17 cellular contexts compared by ENCODE assay signal in genomic region chr5:67200809-67201562, GRCh38. TPM values are rescaled to one million over a fixed set of nuclear protein-coding genes. Genes with fewer than 3 reads are reported as not detected.
DNase-seq lines count a peak whose midpoint lies in the region; ATAC-seq and TF ChIP-seq lines count a peak whose summit lies in the region.
"Had no signal": no experiment of that assay in that cellular context is flagged by ENCODE, and none has a peak within 500 bp of the region (broad histone marks: within the 10 kb centered on the region; RNA-seq: fewer than 3 reads in every experiment).

No MANE protein-coding gene starts in this region.

- no peak overlapping the region for H3K9ac ChIP-seq in endodermal cell (ENCODE audit: extremely low read depth, low read length, poor library complexity, severe bottlenecking)

- peaks cover 6% of the 10 kb centered on the region for H3K9me3 Mint-ChIP-seq in CD8-positive, alpha-beta T cell
- peaks cover 16% of the 10 kb centered on the region for H3K9me3 Mint-ChIP-seq in activated T-helper 1 cell treated with anti-CD3 and anti-CD28 coated beads, Interleukin-12 subunit alpha, Interleukin-12 subunit beta, Interleukin-2, Interleukin-4 antibody, amounts not matched to agents 30 ng/mL and 10 ng/mL and 1 ng/mL, durations not matched to agents 14 hours and 24 hours and 36 hours
- H3K9me3 Mint-ChIP-seq in endodermal cell, result peaks cover 9% of the 10 kb centered on the region

- H3K27ac Mint-ChIP-seq in CD8-positive, alpha-beta T cell, result peak overlapping the region; percentile 52
- H3K27ac Mint-ChIP-seq in activated T-helper 1 cell treated with anti-CD3 and anti-CD28 coated beads, Interleukin-12 subunit alpha, Interleukin-12 subunit beta, Interleukin-2, Interleukin-4 antibody, amounts not matched to agents 30 ng/mL and 10 ng/mL and 1 ng/mL, durations not matched to agents 14 hours and 24 hours and 36 hours, result peak overlapping the region; percentile 50
- H3K27ac Mint-ChIP-seq in endodermal cell, result no peak overlapping the region
- H3K27ac Mint-ChIP-seq: nephron progenitor cell had no signal

- no peak for TF ChIP-seq CTCF in CD8-positive, alpha-beta T cell (IDR thresholded peaks at IDR 0.05)
- TF ChIP-seq CTCF in endodermal cell (conservative IDR thresholded peaks at IDR 0.05) (no peak), heart left ventricle (IDR thresholded peaks at IDR 0.05) (no peak)

- no peak overlapping the region for H3K4me3 ChIP-seq in CD8-positive, alpha-beta T cell (ENCODE audit: low read depth, low read length)
- H3K4me3 ChIP-seq in endodermal cell (ENCODE audit: low read length) (no peak overlapping the region), heart left ventricle (no peak overlapping the region)
- H3K4me3 ChIP-seq: lower lobe of right lung, SJCRH30, tibial nerve had no signal

- H3K27me3 Mint-ChIP-seq in CD8-positive, alpha-beta T cell (ENCODE audit: low read depth), result no peaks in the 10 kb centered on the region
- H3K27me3 Mint-ChIP-seq in activated T-helper 1 cell treated with anti-CD3 and anti-CD28 coated beads, Interleukin-12 subunit alpha, Interleukin-12 subunit beta, Interleukin-2, Interleukin-4 antibody, amounts not matched to agents 30 ng/mL and 10 ng/mL and 1 ng/mL, durations not matched to agents 14 hours and 24 hours and 36 hours (ENCODE audit: insufficient read depth), result no peaks in the 10 kb centered on the region
- H3K27me3 Mint-ChIP-seq in endodermal cell (ENCODE audit: insufficient read depth), result no peaks in the 10 kb centered on the region

- H3K4me1 ChIP-seq in CD8-positive, alpha-beta T cell (ENCODE audit: insufficient read depth, low read length), result peaks cover 58% of the 10 kb centered on the region
- H3K4me1 ChIP-seq in endodermal cell (ENCODE audit: control insufficient read depth, insufficient read depth, low read length) (no peaks in the 10 kb centered on the region), heart left ventricle (peaks cover 0 to 75% (median 9%) of the 10 kb centered on the region in 12 donors)
- H3K4me1 ChIP-seq: SJCRH30 had no signal

- ATAC-seq in CD8-positive, alpha-beta T cell, result peak; percentile 42
- ATAC-seq in GM18511 (IDR thresholded peaks at IDR 0.05; ENCODE audit: unreplicated experiment), result peak; percentile 32
- peak; percentile 30 for ATAC-seq in HG02798 (IDR thresholded peaks at IDR 0.05; ENCODE audit: poor library complexity, unreplicated experiment)
- no peak for ATAC-seq in heart left ventricle
- ATAC-seq: HCT116, lower lobe of right lung had no signal

- H3K36me3 ChIP-seq in CD8-positive, alpha-beta T cell (ENCODE audit: insufficient read depth, low read length), result no peaks in the 10 kb centered on the region
- no peaks in the 10 kb centered on the region for H3K36me3 ChIP-seq in endodermal cell (ENCODE audit: control insufficient read depth, insufficient read depth, low read length)
- H3K36me3 ChIP-seq in heart left ventricle, result no peaks in the 10 kb centered on the region
- H3K36me3 ChIP-seq: lower lobe of right lung, SJCRH30, tibial nerve had no signal

- peaks cover 74% of the 10 kb centered on the region for H3K4me1 Mint-ChIP-seq in CD8-positive, alpha-beta T cell (ENCODE audit: low read depth)
- H3K4me1 Mint-ChIP-seq in activated T-helper 1 cell treated with anti-CD3 and anti-CD28 coated beads, Interleukin-12 subunit alpha, Interleukin-12 subunit beta, Interleukin-2, Interleukin-4 antibody, amounts not matched to agents 30 ng/mL and 10 ng/mL and 1 ng/mL, durations not matched to agents 14 hours and 24 hours and 36 hours (ENCODE audit: low read depth), result peaks cover 98% of the 10 kb centered on the region
- no peaks in the 10 kb centered on the region for H3K4me1 Mint-ChIP-seq in endodermal cell

- H3K9me3 ChIP-seq in CD8-positive, alpha-beta T cell (ENCODE audit: low read length), result peaks cover 4% of the 10 kb centered on the region
- peaks cover 6% of the 10 kb centered on the region for H3K9me3 ChIP-seq in endodermal cell (ENCODE audit: control insufficient read depth, low read length)
- peaks cover 0 to 6% (median 0%) of the 10 kb centered on the region in 12 donors for H3K9me3 ChIP-seq in heart left ventricle
- H3K9me3 ChIP-seq: lower lobe of right lung, SJCRH30, tibial nerve had no signal

- CTCF ChIA-PET in CD8-positive, alpha-beta T cell (lab: Charles Lee), result interaction anchor here (0.8 to 16.4 kb wide), 2 partner anchors 38 to 45 kb away, joined by 3 to 537 read pairs; no protein-coding TSS in a partner anchor

- DNase-seq in CD8-positive, alpha-beta T cell, result no peak
- no peak for DNase-seq in activated T-helper 1 cell treated with anti-CD3 and anti-CD28 coated beads, Interleukin-12 subunit alpha, Interleukin-12 subunit beta, Interleukin-2, Interleukin-4 antibody, amounts not matched to agents 30 ng/mL and 10 ng/mL and 1 ng/mL, durations not matched to agents 14 hours and 24 hours and 36 hours (ENCODE audit: low spot score)
- DNase-seq in endodermal cell (no peak), NCI-H1417 treated with DMSO at 0.1 percent for 48 hours (lab: John Stamatoyannopoulos, UW) (no peak), heart left ventricle (no peak), KG1 (lab: John Stamatoyannopoulos, UW) (no peak)
- DNase-seq: effector CD8-positive, alpha-beta T cell; lower lobe of right lung; nephron progenitor cell; SJCRH30 had no signal

- no peak for TF ChIP-seq POLR2A in heart left ventricle (IDR thresholded peaks at IDR 0.05)

- H3K27me3 ChIP-seq in CD8-positive, alpha-beta T cell (ENCODE audit: insufficient read depth, low read length), result no peaks in the 10 kb centered on the region
- H3K27me3 ChIP-seq in endodermal cell (ENCODE audit: control insufficient read depth, insufficient read depth, low read length, poor library complexity, severe bottlenecking) (no peaks in the 10 kb centered on the region), heart left ventricle (no peaks in the 10 kb centered on the region)
- H3K27me3 ChIP-seq: tibial nerve had no signal

- no peak overlapping the region for H3K4me3 Mint-ChIP-seq in CD8-positive, alpha-beta T cell
- no peak overlapping the region for H3K4me3 Mint-ChIP-seq in activated T-helper 1 cell treated with anti-CD3 and anti-CD28 coated beads, Interleukin-12 subunit alpha, Interleukin-12 subunit beta, Interleukin-2, Interleukin-4 antibody, amounts not matched to agents 30 ng/mL and 10 ng/mL and 1 ng/mL, durations not matched to agents 14 hours and 24 hours and 36 hours
- no peak overlapping the region for H3K4me3 Mint-ChIP-seq in endodermal cell
- H3K4me3 Mint-ChIP-seq: nephron progenitor cell had no signal

- POLR2A ChIA-PET in CD8-positive, alpha-beta T cell (lab: Charles Lee), result interaction anchor here (0.6 kb wide), 1 partner anchor 1234 kb away, joined by 3 read pairs; no protein-coding TSS in a partner anchor

- H3K27ac ChIP-seq in CD8-positive, alpha-beta T cell (ENCODE audit: low read depth, low read length), result no peak overlapping the region
- H3K27ac ChIP-seq in endodermal cell (ENCODE audit: low read depth, low read length) (no peak overlapping the region), heart left ventricle (no peak overlapping the region)
- H3K27ac ChIP-seq: C4-2B, lower lobe of right lung, SJCRH30, tibial nerve had no signal

- H3K36me3 Mint-ChIP-seq in CD8-positive, alpha-beta T cell, result peaks cover 3% of the 10 kb centered on the region
- H3K36me3 Mint-ChIP-seq in activated T-helper 1 cell treated with anti-CD3 and anti-CD28 coated beads, Interleukin-12 subunit alpha, Interleukin-12 subunit beta, Interleukin-2, Interleukin-4 antibody, amounts not matched to agents 30 ng/mL and 10 ng/mL and 1 ng/mL, durations not matched to agents 14 hours and 24 hours and 36 hours (ENCODE audit: low read depth), result peaks cover 17% of the 10 kb centered on the region
- no peaks in the 10 kb centered on the region for H3K36me3 Mint-ChIP-seq in endodermal cell (ENCODE audit: low read depth)

- 100% methylated on average over 2 of the region's 2 CpGs; no CpG with 5 or more reads in 1 of the 2 experiments for WGBS in endodermal cell (ENCODE audit: insufficient coverage in 1 of 2, insufficient read length in 1 of 2), 2 experiments
- 97 to 100% (median 99%) methylated on average over 2 of the region's 2 CpGs for WGBS in heart left ventricle, 4 donors

- intact Hi-C loops in CD8-positive, alpha-beta T cell (cut with DNase I, micrococcal nuclease), result no loop called here
- intact Hi-C loops in activated T-helper 1 cell treated with anti-CD3 and anti-CD28 coated beads, Interleukin-12 subunit alpha, Interleukin-12 subunit beta, Interleukin-2, Interleukin-4 antibody, amounts not matched to agents 30 ng/mL and 10 ng/mL and 1 ng/mL, durations not matched to agents 14 hours and 24 hours and 36 hours (cut with micrococcal nuclease), result loop anchor here (10.0 kb wide), 1 partner anchor 1056 kb away; the partner anchor contains the start of gene SREK1
- intact Hi-C loops in heart left ventricle (cut with DNase I), result loop anchor here in 6 of 10 donors (5.0 to 10.0 kb wide), 5 partner anchors 216 to 1026 kb away; no protein-coding TSS in a partner anchor

RNA-seq across cellular contexts. Expression of gene CD180, which starts 4.4 kb away (rescaled TPM):
- under 1 TPM in 1 of 2 experiments, not detected in 1; 0.58 TPM for total RNA-seq in CD8-positive, alpha-beta T cell
- total RNA-seq in activated T-helper 1 cell treated with anti-CD3 and anti-CD28 coated beads, Interleukin-12 subunit alpha, Interleukin-12 subunit beta, Interleukin-2, Interleukin-4 antibody, amounts not matched to agents 30 ng/mL and 10 ng/mL and 1 ng/mL, durations not matched to agents 14 hours and 24 hours and 36 hours, result 0.54 and 1.4 TPM in 2 replicates
- total RNA-seq in endodermal cell, result not detected
- polyA plus RNA-seq in endodermal cell (2013, experiment 1 of 2), result not detected
- not detected for polyA plus RNA-seq in endodermal cell (2013, experiment 2 of 2)
- 1 to 10 TPM in 2 of 9 donors, under 1 TPM in 7; 0.18 to 7.7 (median 0.36) TPM for total RNA-seq in heart left ventricle
- polyA plus RNA-seq in heart left ventricle, result under 1 TPM; 0.08 to 0.18 TPM
- total RNA-seq: activated CD8-positive, alpha-beta memory T cell treated with anti-CD3 and anti-CD28 coated beads for 36 hours; bronchial epithelial cell; SJCRH30 had no signal

Comparison
In these comparisons a context has a peak if more than half of its experiments do, and no peak if none do; other contexts are left out.
1. ATAC-seq: peak in CD8-positive, alpha-beta T cell (single experiment), GM18511 (single experiment) and HG02798 (single experiment); none in heart left ventricle (0 of 4).
2. intact Hi-C loops: an anchor here in activated T-helper 1 cell treated with anti-CD3 and anti-CD28 coated beads, Interleukin-12 subunit alpha, Interleukin-12 subunit beta, Interleukin-2, Interleukin-4 antibody, amounts not matched to agents 30 ng/mL and 10 ng/mL and 1 ng/mL, durations not matched to agents 14 hours and 24 hours and 36 hours (10.0 kb wide) and heart left ventricle (5.0 to 10.0 kb wide); none called in CD8-positive, alpha-beta T cell.